Comparison of ENCODE assay signal across 8 cellular contexts in the genomic region with DNA sequence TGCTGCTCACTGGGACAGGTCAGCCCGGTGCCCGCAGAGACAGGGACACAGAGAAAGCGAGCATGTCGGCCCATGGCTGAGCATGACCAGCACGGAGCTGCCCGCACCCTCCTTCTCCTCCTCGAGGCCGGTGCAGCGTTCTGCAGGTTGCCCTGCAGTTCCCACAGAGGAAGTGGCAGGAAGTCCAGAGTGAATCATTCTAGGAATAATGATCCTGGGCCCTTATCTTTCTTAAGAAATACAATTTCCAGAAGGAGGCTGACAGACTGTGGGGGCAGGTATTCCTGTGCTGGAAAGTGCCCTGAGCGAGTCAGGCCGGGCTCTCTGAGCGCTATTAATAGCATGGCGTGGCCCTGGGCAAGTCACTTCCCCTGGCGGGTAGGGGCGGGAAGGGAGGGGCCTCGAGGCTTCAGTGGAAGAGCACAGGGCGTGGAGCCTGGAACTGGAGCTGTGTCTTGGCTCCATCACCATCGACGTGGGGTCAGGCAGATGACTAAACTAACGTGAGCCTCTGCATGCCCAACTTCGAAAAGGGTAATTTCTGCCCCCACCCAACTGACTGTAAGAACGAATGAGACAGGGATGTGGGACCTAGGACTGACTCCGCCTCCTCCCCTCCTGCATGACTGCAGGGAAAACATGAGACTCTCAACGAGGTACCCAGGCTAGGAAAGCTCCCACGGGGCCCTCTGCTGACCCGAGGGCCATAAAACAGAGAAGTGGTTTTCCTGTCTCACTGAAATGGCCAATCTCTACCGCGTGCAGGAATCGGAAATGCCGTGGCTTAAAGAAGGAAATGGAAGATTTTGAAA. TPM values are rescaled to one million over a fixed set of nuclear protein-coding genes. Genes with fewer than 3 reads are reported as not detected.
DNase-seq lines count a peak whose midpoint lies in the region; ATAC-seq and TF ChIP-seq lines count a peak whose summit lies in the region.

No MANE protein-coding gene starts in this region.

- TF ChIP-seq CTCF in progenitor cell of endocrine pancreas (IDR thresholded peaks at IDR 0.05; ENCODE audit: unreplicated experiment): no peak

- ATAC-seq in HG03095 (IDR thresholded peaks at IDR 0.05; ENCODE audit: unreplicated experiment) (no peak), GM19455 (IDR thresholded peaks at IDR 0.05; ENCODE audit: unreplicated experiment) (no peak)

- H3K4me3 Mint-ChIP-seq in progenitor cell of endocrine pancreas (ENCODE audit: low read depth): no peak overlapping the region

- DNase-seq in GM04503 (ENCODE audit: low read depth) (peak; percentile 61), NOMO-1 (lab: John Stamatoyannopoulos, UW; ENCODE audit: unreplicated experiment in 2 of 2) (peak; percentile 91 to 94), foreskin melanocyte (peak; percentile 76), progenitor cell of endocrine pancreas (ENCODE audit: low spot score, unreplicated experiment) (no peak), activated gamma-delta T cell treated with Interleukin-2 at 50 U/mL for 16 hours (no peak)
- DNase-seq in activated T-cell treated with anti-CD3 and anti-CD28 coated beads, Interleukin-2, amount 50 U/mL, for 48 hours: peak; percentile 76 to 80

- H3K27ac Mint-ChIP-seq in progenitor cell of endocrine pancreas: peak overlapping the region; percentile 37

- no peaks in the 10 kb centered on the region for H3K9me3 Mint-ChIP-seq in progenitor cell of endocrine pancreas (ENCODE audit: low read depth)

- H3K27me3 Mint-ChIP-seq in progenitor cell of endocrine pancreas: no peaks in the 10 kb centered on the region

- no peaks in the 10 kb centered on the region for H3K36me3 Mint-ChIP-seq in progenitor cell of endocrine pancreas (ENCODE audit: insufficient read depth)

- H3K4me1 Mint-ChIP-seq in progenitor cell of endocrine pancreas (ENCODE audit: low read depth): no peaks in the 10 kb centered on the region

RNA-seq across cellular contexts. Expression of a gene that starts 9.8 kb away (rescaled TPM):
- total RNA-seq in progenitor cell of endocrine pancreas: not detected in 2 replicates

RNA-seq across cellular contexts. Expression of a gene that starts 50.1 kb away (rescaled TPM):
- 73.4 and 77.2 TPM in 2 replicates for total RNA-seq in progenitor cell of endocrine pancreas

RNA-seq across cellular contexts. Expression of a gene that starts 54.5 kb away (rescaled TPM):
- total RNA-seq in progenitor cell of endocrine pancreas: not detected in 2 replicates

Comparison
In these comparisons a context has a peak if more than half of its experiments do, and no peak if none do; other contexts are left out.
1. DNase-seq: peak in GM04503 (single experiment), NOMO-1 (2 of 2), activated T-cell treated with anti-CD3 and anti-CD28 coated beads, Interleukin-2, amount 50 U/mL, for 48 hours (2 of 2) and foreskin melanocyte (single experiment); none in progenitor cell of endocrine pancreas (single experiment) and activated gamma-delta T cell treated with Interleukin-2 at 50 U/mL for 16 hours (single experiment).